Comparison of ENCODE assay signal across 19 cellular contexts in the genomic region with DNA sequence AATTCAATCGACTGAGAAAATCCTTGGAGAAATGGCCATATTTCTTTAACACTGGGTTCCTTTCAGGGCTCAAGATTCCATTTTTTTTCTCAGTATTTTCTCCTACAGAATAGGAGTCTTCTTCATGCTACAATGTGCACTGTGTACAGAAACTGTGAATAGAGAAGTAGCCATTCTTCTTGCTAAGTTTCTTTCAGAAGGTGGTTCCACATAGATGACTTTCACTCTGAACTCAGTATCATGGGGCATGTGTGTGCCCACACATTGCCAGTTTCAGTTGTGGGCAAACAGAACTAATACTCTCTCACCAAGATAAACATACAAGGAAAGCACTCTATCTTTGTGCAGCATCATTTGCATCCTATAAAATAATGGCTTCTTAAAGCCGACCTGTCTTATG.
"Had no signal": no experiment of that assay in that cellular context is flagged by ENCODE, and none has a peak within 500 bp of the region (broad histone marks: within the 10 kb centered on the region; RNA-seq: fewer than 3 reads in every experiment).

No MANE protein-coding gene starts in this region.

- H3K27me3 ChIP-seq: heart right ventricle, spleen, upper lobe of right lung had no signal

- H3K9me3 ChIP-seq: heart right ventricle, psoas muscle, spleen, upper lobe of right lung had no signal

- H3K4me3 ChIP-seq: coronary artery, heart right ventricle, psoas muscle, spleen, upper lobe of right lung had no signal

- DNase-seq: activated CD4-positive, alpha-beta T cell treated with anti-CD3 and anti-CD28 coated beads, Interleukin-2, amount 50 U/mL, for 4 hours; activated CD4-positive, CD25-positive, alpha-beta regulatory T cell treated with anti-CD3 and anti-CD28 coated beads, Interleukin-2, amount 50 U/mL, for 72 hours; activated CD8-positive, alpha-beta memory T cell treated with anti-CD3 and anti-CD28 coated beads, Interleukin-2, amount 10 ng/mL, durations not matched to agents 7 days and 5 days; activated effector memory CD4-positive, alpha-beta T cell treated with Interleukin-2 at 50 U/mL for 16 hours; activated T-cell treated with anti-CD3 and anti-CD28 coated beads, Interleukin-2, amount 50 U/mL, for 24 hours; caudate nucleus; effector CD8-positive, alpha-beta T cell; foreskin melanocyte; heart right ventricle; islet precursor cell; mammary epithelial cell; nephron progenitor cell; psoas muscle; spleen; stimulated activated CD4-positive, alpha-beta T cell treated with anti-CD3 and anti-CD28 coated beads, Interleukin-2, amount 100 ng/mL, for 24 hours; stimulated activated naive CD8-positive, alpha-beta T cell treated with anti-CD3 and anti-CD28 coated beads, Interleukin-15, Interleukin-2, amounts not matched to agents 100 U/mL and 50 U/mL, for 24 hours; upper lobe of right lung had no signal

- H3K27ac ChIP-seq: coronary artery, heart right ventricle, psoas muscle, spleen, upper lobe of right lung had no signal

- H3K36me3 ChIP-seq: heart right ventricle, spleen, upper lobe of right lung had no signal

- H3K4me1 ChIP-seq: heart right ventricle, psoas muscle, spleen, upper lobe of right lung had no signal

- ATAC-seq: activated CD8-positive, alpha-beta memory T cell treated with anti-CD3 and anti-CD28 coated beads, Interleukin-2, amount 10 ng/mL, durations not matched to agents 7 days and 5 days; heart right ventricle; psoas muscle; sciatic nerve; stimulated activated naive CD8-positive, alpha-beta T cell treated with anti-CD3 and anti-CD28 coated beads, Interleukin-15, Interleukin-2, amounts not matched to agents 100 U/mL and 50 U/mL, for 24 hours; upper lobe of right lung had no signal
